ENCODE assay signal across 8 cellular contexts in the genomic region with DNA sequence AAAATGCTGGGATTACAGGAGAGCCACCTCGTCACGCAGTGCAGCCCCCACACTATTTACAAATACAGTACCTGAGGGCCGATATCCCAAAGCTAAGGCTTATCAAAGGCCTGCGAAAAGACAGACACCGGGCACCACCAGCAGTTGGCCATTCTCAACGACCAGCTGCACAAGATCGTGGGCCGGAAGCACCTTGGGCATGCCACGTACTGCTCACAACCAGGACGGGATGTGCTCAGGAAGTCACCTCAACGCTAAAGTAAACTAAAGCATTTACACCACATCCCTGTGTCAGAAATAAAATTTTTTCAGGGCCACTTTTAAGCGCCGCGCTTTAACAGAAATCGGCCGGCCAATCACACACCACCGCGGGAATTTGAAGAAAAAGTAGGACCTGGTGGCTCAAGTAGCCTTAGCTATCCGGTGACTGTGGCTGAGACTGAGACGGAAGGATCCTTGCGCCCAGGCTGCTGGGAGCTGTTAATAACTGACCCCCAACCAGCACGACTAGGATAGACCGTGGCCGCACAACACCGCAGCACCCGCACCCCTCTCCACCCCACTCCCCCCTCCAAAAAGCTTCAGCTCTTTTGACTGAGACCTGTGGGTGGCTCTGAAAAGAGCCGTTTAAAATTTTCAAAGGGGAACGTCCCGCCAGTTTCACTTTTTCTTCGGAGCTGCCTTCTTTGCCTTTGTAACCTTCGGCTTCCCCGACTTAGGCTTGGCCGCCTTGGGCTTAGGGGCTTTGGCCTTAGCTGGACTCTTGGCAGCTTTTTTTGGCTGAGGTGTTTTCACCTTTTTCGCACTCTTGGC.
DNase-seq lines count a peak whose midpoint lies in the region; ATAC-seq and TF ChIP-seq lines count a peak whose summit lies in the region.

No MANE protein-coding gene starts in this region.

- WGBS in lower leg skin, 2 donors: 1 to 2% methylated on average over 34 of the region's 34 CpGs

- H3K27me3 Mint-ChIP-seq in IgD-negative memory B cell: no peaks in the 10 kb centered on the region

- in situ Hi-C loops in Caki2 (cut with HindIII; ENCODE audit: low pct_unique_long_range_greater_than_20kb, low sequenced_read_pairs): no loop called here

- H3K4me3 ChIP-seq in WERI-Rb-1 (ENCODE audit: low read depth, low read length) (peak overlapping the region; percentile 51), lower leg skin (ENCODE audit: low read depth, poor library complexity, severe bottlenecking) (peak overlapping the region; percentile 70)

- H3K27ac ChIP-seq in WERI-Rb-1: peak overlapping the region; percentile 30; the same call in 1 of the 2 replicates

- peaks cover 17 to 23% (median 18%) of the 10 kb centered on the region in 3 donors for H3K4me1 Mint-ChIP-seq in IgD-negative memory B cell

- peak; percentile 43 for ATAC-seq in GM21423 (IDR thresholded peaks at IDR 0.05; ENCODE audit: unreplicated experiment)

- peak overlapping the region; percentile 85 to 95 (median 95) for H3K27ac Mint-ChIP-seq in IgD-negative memory B cell

- no peaks in the 10 kb centered on the region for H3K9me3 ChIP-seq in WERI-Rb-1 (ENCODE audit: severe bottlenecking)

- H3K9me3 Mint-ChIP-seq in IgD-negative memory B cell: no peaks in the 10 kb centered on the region

- TF ChIP-seq POLR2A in lower leg skin (IDR thresholded peaks at IDR 0.05): no peak

- peak; percentile 82 for DNase-seq in Caki2 (ENCODE audit: low read depth)
- DNase-seq in WERI-Rb-1: no peak
- peak; percentile 60 for DNase-seq in dedifferentiated amniotic fluid mesenchymal stem cell (ENCODE audit: extremely low spot score)
- peak in 1 of 2 donors; percentile 89 for DNase-seq in lower leg skin (ENCODE audit: low spot score in 2 of 2)
- DNase-seq in stimulated activated CD8-positive, alpha-beta memory T cell treated with anti-CD3 and anti-CD28 coated beads, Interleukin-12 subunit alpha, Interleukin-12 subunit beta, amount 100 ng/mL, for 4 hours (ENCODE audit: low read depth): peak; percentile 42
- DNase-seq in NCI-H446 (lab: John Stamatoyannopoulos, UW): no peak

- intact Hi-C loops in lower leg skin (cut with DNase I; ENCODE audit: low total_unique reads): no loop called here

- no peak for TF ChIP-seq CTCF in WERI-Rb-1 (IDR thresholded peaks at IDR 0.05; ENCODE audit: low read depth, low read length)
- TF ChIP-seq CTCF in lower leg skin (IDR thresholded peaks at IDR 0.05): no peak

- H3K27me3 ChIP-seq in WERI-Rb-1 (ENCODE audit: insufficient read depth, low read depth, severe bottlenecking): no peaks in the 10 kb centered on the region

- no peaks in the 10 kb centered on the region for H3K36me3 Mint-ChIP-seq in IgD-negative memory B cell

- H3K4me3 Mint-ChIP-seq in IgD-negative memory B cell: peak overlapping the region; percentile 89 to 99 (median 94)

- H3K36me3 ChIP-seq in WERI-Rb-1: no peaks in the 10 kb centered on the region

Comparison
In these comparisons a context has a peak if more than half of its experiments do, and no peak if none do; other contexts are left out.
1. DNase-seq: peak in Caki2 (single experiment), dedifferentiated amniotic fluid mesenchymal stem cell (single experiment) and stimulated activated CD8-positive, alpha-beta memory T cell treated with anti-CD3 and anti-CD28 coated beads, Interleukin-12 subunit alpha, Interleukin-12 subunit beta, amount 100 ng/mL, for 4 hours (single experiment); none in WERI-Rb-1 (single experiment) and NCI-H446 (0 of 2).